In the genomic region with DNA sequence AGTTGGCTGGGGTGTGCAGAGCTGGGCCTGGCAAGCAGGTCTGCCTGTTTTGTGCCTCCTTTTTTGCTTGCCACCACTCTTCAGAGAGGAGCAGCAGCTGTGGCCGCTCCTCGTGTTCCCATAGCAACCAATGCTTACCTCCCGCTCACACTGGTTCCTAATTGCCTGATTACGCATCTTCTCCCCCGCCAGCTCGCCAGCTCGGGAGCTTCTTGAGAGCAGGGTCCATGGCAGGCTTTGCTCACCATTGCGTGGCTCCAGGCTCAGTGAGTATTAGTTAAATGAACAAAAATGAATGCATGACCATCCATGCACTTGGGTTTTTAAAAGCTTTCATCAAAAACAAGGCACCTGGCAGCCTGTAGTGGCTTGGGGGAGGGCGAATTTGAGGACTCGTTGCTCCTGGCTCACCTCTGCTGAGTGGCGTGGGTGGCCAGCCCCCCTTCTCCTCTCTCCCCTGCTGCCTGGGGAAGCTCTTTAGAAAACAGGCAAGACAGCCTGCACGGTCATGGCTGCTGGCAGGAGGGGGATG, we compare ENCODE assay signal across 12 cellular contexts. TPM values are rescaled to one million over a fixed set of nuclear protein-coding genes. Genes with fewer than 3 reads are reported as not detected.
DNase-seq lines count a peak whose midpoint lies in the region; ATAC-seq, FAIRE-seq and TF ChIP-seq lines count a peak whose summit lies in the region.
"Had no signal": no experiment of that assay in that cellular context is flagged by ENCODE, and none has a peak within 500 bp of the region (broad histone marks: within the 10 kb centered on the region; RNA-seq: fewer than 3 reads in every experiment).

No MANE protein-coding gene starts in this region.

- H3K9me3 Mint-ChIP-seq in CD4-positive, alpha-beta memory T cell, result peaks cover 0 to 8% (median 6%) of the 10 kb centered on the region in 8 donors
- H3K9me3 Mint-ChIP-seq: central memory CD8-positive, alpha-beta T cell had no signal

- no peak for TF ChIP-seq CTCF in heart left ventricle (IDR thresholded peaks at IDR 0.05)

- DNase-seq in cardiac septum (ENCODE audit: low spot score) (peak; percentile 67), heart left ventricle (no peak), NCI-H82 (lab: John Stamatoyannopoulos, UW) (peak; percentile 87), hypothalamus (lab: John Stamatoyannopoulos, UW) (peak in 30 of 51 donors; percentile 0 to 61 (median 16)), GM12892 (ENCODE audit: insufficient read length) (no peak)
- no peak for DNase-seq in CD4-positive, alpha-beta memory T cell
- DNase-seq: stimulated activated CD8-positive, alpha-beta memory T cell treated with anti-CD3 and anti-CD28 coated beads, Interleukin-4, amount 100 ng/mL, for 48 hours had no signal

- H3K36me3 ChIP-seq in heart left ventricle, result no peaks in the 10 kb centered on the region
- no peaks in the 10 kb centered on the region for H3K36me3 ChIP-seq in CD4-positive, alpha-beta memory T cell (ENCODE audit: insufficient read depth, low read length)

- no peaks in the 10 kb centered on the region for H3K4me1 ChIP-seq in heart left ventricle
- H3K4me1 ChIP-seq in CD4-positive, alpha-beta memory T cell (ENCODE audit: insufficient read depth, low read length), result no peaks in the 10 kb centered on the region

- POLR2A ChIA-PET in CD4-positive, alpha-beta memory T cell (lab: Charles Lee; ENCODE audit: partially characterized antibody), result no interaction called here

- TF ChIP-seq POLR2A in heart left ventricle (IDR thresholded peaks at IDR 0.05) (no peak), GM12892 (IDR thresholded peaks at IDR 0.05; ENCODE audit: low read depth, low read length) (no peak)

- 44 to 60% (median 53%) methylated on average over 11 to 12 of the region's 12 CpGs for WGBS in heart left ventricle, 4 donors

- no peak overlapping the region for H3K27ac ChIP-seq in heart left ventricle
- H3K27ac ChIP-seq in CD4-positive, alpha-beta memory T cell (ENCODE audit: low read depth, low read length), result no peak overlapping the region

- no peaks in the 10 kb centered on the region for H3K36me3 Mint-ChIP-seq in CD4-positive, alpha-beta memory T cell

- ATAC-seq in heart left ventricle (no peak), GM18520 (IDR thresholded peaks at IDR 0.05; ENCODE audit: unreplicated experiment) (no peak), GM18858 (IDR thresholded peaks at IDR 0.05; ENCODE audit: unreplicated experiment) (no peak)

- FAIRE-seq in GM12892 (lab: Jason Lieb, UNC), result no peak
- FAIRE-seq: A204.1 had no signal

- peaks cover 0 to 24% (median 0%) of the 10 kb centered on the region in 9 donors for H3K27me3 ChIP-seq in heart left ventricle
- H3K27me3 ChIP-seq in CD4-positive, alpha-beta memory T cell (ENCODE audit: insufficient read depth, low read length), result no peaks in the 10 kb centered on the region

- H3K4me3 ChIP-seq in heart left ventricle, result no peak overlapping the region
- no peak overlapping the region for H3K4me3 ChIP-seq in CD4-positive, alpha-beta memory T cell (ENCODE audit: low read length in 2 of 2)

- H3K27me3 Mint-ChIP-seq in CD4-positive, alpha-beta memory T cell, result peaks cover 0 to 4% of the 10 kb centered on the region in 2 donors

- intact Hi-C loops in cardiac septum (cut with DNase I), result no loop called here
- intact Hi-C loops in heart left ventricle (cut with DNase I), result no loop called here
- intact Hi-C loops in CD4-positive, alpha-beta memory T cell (cut with micrococcal nuclease), result no loop called here

- peaks cover 0 to 15% (median 0%) of the 10 kb centered on the region in 12 donors for H3K9me3 ChIP-seq in heart left ventricle
- H3K9me3 ChIP-seq in CD4-positive, alpha-beta memory T cell (ENCODE audit: control insufficient read depth in 1 of 2, low read length in 2 of 2), result no peaks in the 10 kb centered on the region

- H3K27ac Mint-ChIP-seq in CD4-positive, alpha-beta memory T cell, result no peak overlapping the region
- H3K27ac Mint-ChIP-seq: progenitor cell of endocrine pancreas had no signal

- CTCF ChIA-PET in CD4-positive, alpha-beta memory T cell (lab: Charles Lee; ENCODE audit: partially characterized antibody), result no interaction called here

- no peak overlapping the region for H3K4me3 Mint-ChIP-seq in CD4-positive, alpha-beta memory T cell
- H3K4me3 Mint-ChIP-seq: central memory CD8-positive, alpha-beta T cell had no signal

- no peaks in the 10 kb centered on the region for H3K4me1 Mint-ChIP-seq in CD4-positive, alpha-beta memory T cell
- H3K4me1 Mint-ChIP-seq: central memory CD8-positive, alpha-beta T cell had no signal

RNA-seq across cellular contexts. Expression of gene PJA1, which starts 14.2 kb away (rescaled TPM):
- 18.8 TPM for total RNA-seq in cardiac septum
- 10 to 100 TPM in 8 of 9 donors, 1 to 10 TPM in 1; 7.8 to 20.1 (median 14.4) TPM for total RNA-seq in heart left ventricle
- 10 to 100 TPM in 1 of 2 donors, 1 to 10 TPM in 1; 4.3 to 17.9 TPM for polyA plus RNA-seq in heart left ventricle
- 8.3 TPM for polyA plus RNA-seq in GM12892 (2012; ENCODE audit: missing spikeins)
- total RNA-seq in CD4-positive, alpha-beta memory T cell, result 10 to 100 TPM; 23.9 to 27.1 TPM
- polyA plus RNA-seq in CD4-positive, alpha-beta memory T cell, result 10 to 100 TPM; 37.3 to 44.1 TPM

Comparison
In these comparisons a context has a peak if more than half of its experiments do, and no peak if none do; other contexts are left out.
1. DNase-seq: peak in cardiac septum (single experiment), NCI-H82 (single experiment) and hypothalamus (30 of 51); none in heart left ventricle (0 of 5), GM12892 (single experiment) and CD4-positive, alpha-beta memory T cell (0 of 5).